In the genomic region with DNA sequence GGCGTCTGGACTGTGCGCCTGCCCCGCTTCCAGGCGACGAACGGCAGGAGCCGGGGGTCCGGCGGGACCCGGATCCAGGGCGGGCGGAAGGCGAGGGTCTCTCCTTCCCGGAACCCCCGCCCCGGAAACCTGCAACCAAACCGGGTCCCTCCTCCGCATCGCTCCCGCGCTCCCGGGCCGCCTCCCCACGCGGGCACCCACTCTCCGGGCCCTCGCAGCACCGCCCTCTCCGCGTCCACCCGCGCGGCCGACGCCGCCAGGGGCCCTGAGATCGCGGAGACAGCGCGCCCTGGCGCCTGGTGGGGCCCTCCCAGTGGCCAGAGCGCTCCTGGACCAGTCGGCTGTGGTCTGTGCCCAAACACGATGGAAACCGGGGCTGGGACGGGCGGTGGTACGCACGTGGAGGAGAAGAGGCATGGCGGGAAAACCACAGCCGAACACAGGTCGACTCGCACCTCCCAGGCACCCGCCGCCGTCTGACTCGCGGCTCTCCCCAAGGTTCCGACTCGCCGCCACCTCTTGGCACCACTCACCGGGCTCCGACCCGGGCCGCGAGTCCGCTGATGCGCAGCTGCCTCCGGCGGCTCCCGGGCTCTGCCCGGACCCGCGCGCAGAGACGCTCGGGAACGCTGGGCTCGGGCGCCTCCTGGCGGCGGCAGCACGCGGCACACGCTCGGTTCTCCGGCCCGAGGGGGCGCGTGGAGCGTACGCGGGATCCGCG, we compare ENCODE assay signal across 8 cellular contexts. TPM values are rescaled to one million over a fixed set of nuclear protein-coding genes. Genes with fewer than 3 reads are reported as not detected.
A peak's percentile ranks its signal among the peaks of the same experiment; 100 is the strongest.
DNase-seq lines count a peak whose midpoint lies in the region; ATAC-seq and TF ChIP-seq lines count a peak whose summit lies in the region.

No MANE protein-coding gene starts in this region.

- dilution Hi-C loops in mammary epithelial cell (cut with HindIII; ENCODE audit: low sequenced_read_pairs): no loop called here

- POLR2A ChIA-PET in CD8-positive, alpha-beta T cell (lab: Charles Lee): interaction anchor here (0.6 to 1.6 kb wide), 2 partner anchors 270 to 340 kb away, joined by 3 to 7 read pairs; no protein-coding TSS in a partner anchor
- POLR2A ChIA-PET in activated B cell treated with CpG ODN at 0.5 μM for 24 hours (lab: Charles Lee): no interaction called here

- peaks cover 32% of the 10 kb centered on the region for H3K4me1 ChIP-seq in CD8-positive, alpha-beta T cell (ENCODE audit: insufficient read depth, low read length)
- H3K4me1 ChIP-seq in mammary epithelial cell (ENCODE audit: insufficient read depth, low read length): peaks cover 12% of the 10 kb centered on the region

- H3K27ac Mint-ChIP-seq in CD8-positive, alpha-beta T cell: no peak overlapping the region
- H3K27ac Mint-ChIP-seq in activated B cell treated with CpG ODN at 0.5 μM for 24 hours: no peak overlapping the region

- in situ Hi-C loops in mammary epithelial cell (cut with MboI; ENCODE audit: low sequenced_read_pairs in 2 of 2): loop anchor here (10.0 kb wide), 3 partner anchors 271 to 651 kb away; no protein-coding TSS in a partner anchor

- peak overlapping the region; percentile 49 for H3K4me3 ChIP-seq in CD8-positive, alpha-beta T cell (ENCODE audit: low read depth, low read length)
- H3K4me3 ChIP-seq in mammary epithelial cell (replicated peaks in 1 of 3; ENCODE audit: insufficient read depth in 1 of 3, low read depth in 2 of 3, low read length in 3 of 3): peak overlapping the region; percentile 55 to 67 (median 61)

- H3K4me3 Mint-ChIP-seq in CD8-positive, alpha-beta T cell: peak overlapping the region; percentile 70
- H3K4me3 Mint-ChIP-seq in activated B cell treated with CpG ODN at 0.5 μM for 24 hours: no peak overlapping the region

- CTCF ChIA-PET in CD8-positive, alpha-beta T cell (lab: Charles Lee): interaction anchor here (0.9 to 11.7 kb wide), 34 partner anchors 10 to 667 kb away, joined by 3 to 205 read pairs (median 5); no protein-coding TSS in a partner anchor
- CTCF ChIA-PET in activated B cell treated with CpG ODN at 0.5 μM for 24 hours (lab: Charles Lee) (interaction anchor here (0.6 to 6.4 kb wide), 19 partner anchors 15 to 1422 kb away, joined by 3 to 79 read pairs (median 3); no protein-coding TSS in a partner anchor), mammary epithelial cell (lab: Charles Lee; ENCODE audit: low non-redundant PET) (interaction anchor here (0.5 to 0.7 kb wide), 2 partner anchors 131 to 273 kb away, joined by 3 to 6 read pairs; no protein-coding TSS in a partner anchor)

- H3K4me2 ChIP-seq in mammary epithelial cell (ENCODE audit: insufficient read depth, low read depth, low read length): peak overlapping the region; percentile 100

- peaks cover 34% of the 10 kb centered on the region for H3K27me3 ChIP-seq in CD8-positive, alpha-beta T cell (ENCODE audit: insufficient read depth, low read length)
- peaks cover 29% of the 10 kb centered on the region for H3K27me3 ChIP-seq in mammary epithelial cell (ENCODE audit: insufficient read depth, low read length)

- H3K9ac ChIP-seq in mammary epithelial cell (ENCODE audit: insufficient read depth, low read length): no peak overlapping the region

- H3K36me3 Mint-ChIP-seq in CD8-positive, alpha-beta T cell: no peaks in the 10 kb centered on the region
- no peaks in the 10 kb centered on the region for H3K36me3 Mint-ChIP-seq in activated B cell treated with CpG ODN at 0.5 μM for 24 hours (ENCODE audit: low read depth)

- ATAC-seq in CD8-positive, alpha-beta T cell: peak; percentile 69
- ATAC-seq in activated B cell treated with CpG ODN at 0.5 μM for 24 hours (ENCODE audit: low read depth): peak; percentile 66
- ATAC-seq in GM21515 (IDR thresholded peaks at IDR 0.05; ENCODE audit: unreplicated experiment): no peak
- ATAC-seq in HG02870 (IDR thresholded peaks at IDR 0.05; ENCODE audit: unreplicated experiment): no peak

- no peaks in the 10 kb centered on the region for H3K9me3 Mint-ChIP-seq in CD8-positive, alpha-beta T cell
- no peaks in the 10 kb centered on the region for H3K9me3 Mint-ChIP-seq in activated B cell treated with CpG ODN at 0.5 μM for 24 hours

- H3K27me3 Mint-ChIP-seq in CD8-positive, alpha-beta T cell (ENCODE audit: low read depth): peaks cover 51% of the 10 kb centered on the region
- H3K27me3 Mint-ChIP-seq in activated B cell treated with CpG ODN at 0.5 μM for 24 hours: peaks cover 63% of the 10 kb centered on the region

- intact Hi-C loops in CD8-positive, alpha-beta T cell (cut with DNase I, micrococcal nuclease): loop anchor here (1.0 to 5.0 kb wide), 9 partner anchors 109 to 1424 kb away; a partner anchor contains a TSS
- intact Hi-C loops in activated B cell treated with CpG ODN at 0.5 μM for 24 hours (cut with micrococcal nuclease): loop anchor here (1.0 to 10.0 kb wide), 7 partner anchors 270 to 1421 kb away; no protein-coding TSS in a partner anchor
- intact Hi-C loops in mammary epithelial cell (cut with micrococcal nuclease): loop anchor here (1.0 to 5.0 kb wide), 7 partner anchors 66 to 669 kb away; a partner anchor contains a TSS

- peak; percentile 64 for TF ChIP-seq CTCF in CD8-positive, alpha-beta T cell (IDR thresholded peaks at IDR 0.05)
- TF ChIP-seq CTCF in activated B cell treated with CpG ODN at 0.5 μM for 24 hours (IDR thresholded peaks at IDR 0.05) (no peak), mammary epithelial cell (conservative IDR thresholded peaks at IDR 0.05 in 1 of 2, IDR thresholded peaks at IDR 0.05 in 1 of 2; ENCODE audit: extremely low read depth in 1 of 2, insufficient read depth in 1 of 2, low read depth in 1 of 2, low read length in 2 of 2) (peak; percentile 58 to 67)

- BruUV-seq in mammary epithelial cell (replicated peaks; lab: Mats Ljungman, UMichigan): no TSS peak

- DNase-seq in CD8-positive, alpha-beta T cell: peak; percentile 31 to 76 (median 52)
- DNase-seq in HPDE6-E6E7 (ENCODE audit: extremely low spot score) (peak; percentile 84), activated B cell treated with CpG ODN at 0.5 μM for 24 hours (peak; percentile 51), mammary epithelial cell (peak; percentile 63), islet precursor cell (peak; percentile 75)
- peak; percentile 15 to 57 for DNase-seq in stimulated activated CD4-positive, alpha-beta T cell treated with anti-CD3 and anti-CD28 coated beads, Interleukin-1b, Interleukin-23, amount 100 ng/mL, for 1 hour (ENCODE audit: low read depth in 2 of 2)

- no peaks in the 10 kb centered on the region for H3K36me3 ChIP-seq in CD8-positive, alpha-beta T cell (ENCODE audit: insufficient read depth, low read length)
- no peaks in the 10 kb centered on the region for H3K36me3 ChIP-seq in mammary epithelial cell (ENCODE audit: insufficient read depth, low read length)

- no peaks in the 10 kb centered on the region for H3K79me2 ChIP-seq in mammary epithelial cell (ENCODE audit: insufficient read depth, low read length)

- 13% methylated on average over 8 of the region's 95 CpGs for WGBS in mammary epithelial cell (ENCODE audit: low coverage, missing lambda C conversion rate)

- no peaks in the 10 kb centered on the region for H3K9me3 ChIP-seq in CD8-positive, alpha-beta T cell (ENCODE audit: low read length)
- no peaks in the 10 kb centered on the region for H3K9me3 ChIP-seq in mammary epithelial cell (replicated peaks; ENCODE audit: insufficient read depth, low read length)

- H3K27ac ChIP-seq in CD8-positive, alpha-beta T cell (ENCODE audit: low read depth, low read length): no peak overlapping the region
- H3K27ac ChIP-seq in mammary epithelial cell (ENCODE audit: insufficient read depth, low read depth, low read length): no peak overlapping the region

- peaks cover 22% of the 10 kb centered on the region for H3K4me1 Mint-ChIP-seq in CD8-positive, alpha-beta T cell (ENCODE audit: low read depth)
- H3K4me1 Mint-ChIP-seq in activated B cell treated with CpG ODN at 0.5 μM for 24 hours: peaks cover 28% of the 10 kb centered on the region

- no peaks in the 10 kb centered on the region for H4K20me1 ChIP-seq in mammary epithelial cell (ENCODE audit: insufficient read depth, low read length)

- peak overlapping the region; percentile 98 for H2AFZ ChIP-seq in mammary epithelial cell (ENCODE audit: low read depth, low read length)

RNA-seq across cellular contexts. Expression of a gene that starts 7.9 kb away (rescaled TPM):
- total RNA-seq in CD8-positive, alpha-beta T cell: not detected
- total RNA-seq in activated B cell treated with CpG ODN at 0.5 μM for 24 hours: not detected in 2 replicates
- total RNA-seq in mammary epithelial cell: not detected
- polyA plus RNA-seq in mammary epithelial cell: not detected
- not detected for polyA minus RNA-seq in mammary epithelial cell

Comparison
In these comparisons a context has a peak if more than half of its experiments do, and no peak if none do; other contexts are left out.
1. ATAC-seq: peak in CD8-positive, alpha-beta T cell (single experiment) and activated B cell treated with CpG ODN at 0.5 μM for 24 hours (single experiment); none in GM21515 (single experiment) and HG02870 (single experiment).
2. Peak in every context shown above with its lines, with median percentiles within 50 percentile points of each other: DNase-seq.